9 cellular contexts compared by ENCODE assay signal in genomic region chr3:168248383-168249047, GRCh38.
DNase-seq lines count a peak whose midpoint lies in the region; ATAC-seq and TF ChIP-seq lines count a peak whose summit lies in the region.
"Had no signal": no experiment of that assay in that cellular context is flagged by ENCODE, and none has a peak within 500 bp of the region (broad histone marks: within the 10 kb centered on the region; RNA-seq: fewer than 3 reads in every experiment).

No MANE protein-coding gene starts in this region.

- ATAC-seq in left ventricle myocardium superior: peak; percentile 77
- no peak for ATAC-seq in activated CD4-positive, CD25-positive, alpha-beta regulatory T cell treated with anti-CD3 and anti-CD28 coated beads, Interleukin-2, amount 50 U/mL, for 24 hours

- intact Hi-C loops in activated T-helper 1 cell treated with anti-CD3 and anti-CD28 coated beads, Interleukin-12 subunit alpha, Interleukin-12 subunit beta, Interleukin-2, Interleukin-4 antibody, amounts not matched to agents 30 ng/mL and 10 ng/mL and 1 ng/mL, durations not matched to agents 14 hours and 24 hours and 36 hours (cut with micrococcal nuclease): no loop called here
- intact Hi-C loops in left ventricle myocardium superior (cut with micrococcal nuclease): no loop called here

- H3K4me3 Mint-ChIP-seq in activated T-helper 1 cell treated with anti-CD3 and anti-CD28 coated beads, Interleukin-12 subunit alpha, Interleukin-12 subunit beta, Interleukin-2, Interleukin-4 antibody, amounts not matched to agents 30 ng/mL and 10 ng/mL and 1 ng/mL, durations not matched to agents 14 hours and 24 hours and 36 hours: peak overlapping the region; percentile 73

- POLR2A ChIA-PET in HEK293 (lab: Yijun Ruan, JAX): interaction anchor here (0.6 to 2.7 kb wide), 4 partner anchors 37 to 177 kb away, joined by 3 to 9 read pairs (median 6); no protein-coding TSS in a partner anchor

- no peaks in the 10 kb centered on the region for H3K9me3 ChIP-seq in HEK293 (ENCODE audit: control insufficient read depth, insufficient read depth, low read depth, low read length)
- H3K9me3 ChIP-seq: neutrophil had no signal

- TF ChIP-seq CTCF in HEK293 (tag by site-specific recombination; IDR thresholded peaks at IDR 0.05) (no peak), retinal pigment epithelial cell (conservative IDR thresholded peaks at IDR 0.05; ENCODE audit: low read depth, low read length) (no peak)

- no peaks in the 10 kb centered on the region for H3K4me1 ChIP-seq in HEK293 (ENCODE audit: control insufficient read depth, insufficient read depth, low read length)

- no peaks in the 10 kb centered on the region for H3K36me3 ChIP-seq in HEK293 (ENCODE audit: control insufficient read depth in 2 of 2, insufficient read depth in 1 of 2, low read length in 2 of 2)
- H3K36me3 ChIP-seq: neutrophil had no signal

- peak; percentile 62 for DNase-seq in AG08396 (ENCODE audit: low spot score)
- DNase-seq in activated T-helper 1 cell treated with anti-CD3 and anti-CD28 coated beads, Interleukin-12 subunit alpha, Interleukin-12 subunit beta, Interleukin-2, Interleukin-4 antibody, amounts not matched to agents 30 ng/mL and 10 ng/mL and 1 ng/mL, durations not matched to agents 14 hours and 24 hours and 36 hours (ENCODE audit: low spot score): no peak
- DNase-seq in left ventricle myocardium superior: peak; percentile 66
- DNase-seq in retinal pigment epithelial cell (ENCODE audit: low read depth): no peak
- no peak for DNase-seq in HuH-7 (ENCODE audit: low spot score)
- DNase-seq in activated CD4-positive, alpha-beta T cell treated with anti-CD3 and anti-CD28 coated beads for 1 hour: no peak

- CTCF ChIA-PET in HEK293 (lab: Yijun Ruan, JAX): interaction anchor here (0.6 to 0.7 kb wide), 3 partner anchors 37 to 581 kb away, joined by 3 to 7 read pairs (median 3); no protein-coding TSS in a partner anchor

- no peak overlapping the region for H3K27ac Mint-ChIP-seq in activated T-helper 1 cell treated with anti-CD3 and anti-CD28 coated beads, Interleukin-12 subunit alpha, Interleukin-12 subunit beta, Interleukin-2, Interleukin-4 antibody, amounts not matched to agents 30 ng/mL and 10 ng/mL and 1 ng/mL, durations not matched to agents 14 hours and 24 hours and 36 hours

- H3K4me1 Mint-ChIP-seq in activated T-helper 1 cell treated with anti-CD3 and anti-CD28 coated beads, Interleukin-12 subunit alpha, Interleukin-12 subunit beta, Interleukin-2, Interleukin-4 antibody, amounts not matched to agents 30 ng/mL and 10 ng/mL and 1 ng/mL, durations not matched to agents 14 hours and 24 hours and 36 hours (ENCODE audit: low read depth): peaks cover 15% of the 10 kb centered on the region

- peak overlapping the region; percentile 96 for H3K27ac ChIP-seq in HEK293 (ENCODE audit: extremely low read depth, low read depth, low read length)
- H3K27ac ChIP-seq: neutrophil had no signal

- peaks cover 47% of the 10 kb centered on the region for H3K27me3 Mint-ChIP-seq in activated T-helper 1 cell treated with anti-CD3 and anti-CD28 coated beads, Interleukin-12 subunit alpha, Interleukin-12 subunit beta, Interleukin-2, Interleukin-4 antibody, amounts not matched to agents 30 ng/mL and 10 ng/mL and 1 ng/mL, durations not matched to agents 14 hours and 24 hours and 36 hours (ENCODE audit: insufficient read depth)

- no peaks in the 10 kb centered on the region for H3K36me3 Mint-ChIP-seq in activated T-helper 1 cell treated with anti-CD3 and anti-CD28 coated beads, Interleukin-12 subunit alpha, Interleukin-12 subunit beta, Interleukin-2, Interleukin-4 antibody, amounts not matched to agents 30 ng/mL and 10 ng/mL and 1 ng/mL, durations not matched to agents 14 hours and 24 hours and 36 hours (ENCODE audit: low read depth)

- H3K9me3 Mint-ChIP-seq in activated T-helper 1 cell treated with anti-CD3 and anti-CD28 coated beads, Interleukin-12 subunit alpha, Interleukin-12 subunit beta, Interleukin-2, Interleukin-4 antibody, amounts not matched to agents 30 ng/mL and 10 ng/mL and 1 ng/mL, durations not matched to agents 14 hours and 24 hours and 36 hours: no peaks in the 10 kb centered on the region

- H3K4me3 ChIP-seq in HEK293 (ENCODE audit: low read depth, low read length): peak overlapping the region; percentile 78
- H3K4me3 ChIP-seq in retinal pigment epithelial cell (ENCODE audit: low read length): peak overlapping the region; percentile 65

TF ChIP-seq in HEK293, 187 proteins besides CTCF, POLR2A, EP300 and RAD21 (continues in another document):
- TF ChIP-seq MYNN (tag by site-specific recombination; IDR thresholded peaks at IDR 0.05; ENCODE audit: borderline replicate concordance) (no peak), PBX3 (CRISPR knock-in tag; IDR thresholded peaks at IDR 0.05) (peak; percentile 24; the same call in 1 of the 2 replicates), ZNF174 (tag by site-specific recombination; IDR thresholded peaks at IDR 0.05) (no peak), ZNF549 (tag by site-specific recombination; IDR thresholded peaks at IDR 0.05) (no peak), IKZF3 (tag by site-specific recombination; IDR thresholded peaks at IDR 0.05) (0 out of 2 replicates have a peak, but pooled peaks have one; percentile 10), ZNF426 (tag by site-specific recombination; IDR thresholded peaks at IDR 0.05) (no peak), ZNF335 (tag by site-specific recombination; conservative IDR thresholded peaks at IDR 0.05) (peak; percentile 83), ZNF302 (tag by site-specific recombination; IDR thresholded peaks at IDR 0.05; ENCODE audit: low read depth) (no peak), ZNF704 (tag by site-specific recombination; IDR thresholded peaks at IDR 0.05) (no peak), HOXC10 (CRISPR knock-in tag; IDR thresholded peaks at IDR 0.05) (no peak), ZBTB11 (tag by site-specific recombination; conservative IDR thresholded peaks at IDR 0.05; ENCODE audit: low read depth) (no peak), ZSCAN30 (tag by site-specific recombination; IDR thresholded peaks at IDR 0.05) (peak; percentile 74; the same call in 1 of the 2 replicates), ZNF2 (tag by site-specific recombination; IDR thresholded peaks at IDR 0.05) (no peak), ZNF548 (tag by site-specific recombination; IDR thresholded peaks at IDR 0.05) (no peak), ZNF571 (tag by site-specific recombination; IDR thresholded peaks at IDR 0.05) (no peak), GLIS2 (tag by site-specific recombination; IDR thresholded peaks at IDR 0.05) (no peak), ZNF48 (tag by site-specific recombination; IDR thresholded peaks at IDR 0.05) (no peak), ZNF558 (tag by site-specific recombination; IDR thresholded peaks at IDR 0.05) (0 out of 2 replicates have a peak, but pooled peaks have one; percentile 30)

Comparison
In these comparisons a context has a peak if more than half of its experiments do, and no peak if none do; other contexts are left out.
1. DNase-seq: peak in AG08396 (single experiment) and left ventricle myocardium superior (single experiment); none in activated T-helper 1 cell treated with anti-CD3 and anti-CD28 coated beads, Interleukin-12 subunit alpha, Interleukin-12 subunit beta, Interleukin-2, Interleukin-4 antibody, amounts not matched to agents 30 ng/mL and 10 ng/mL and 1 ng/mL, durations not matched to agents 14 hours and 24 hours and 36 hours (single experiment), retinal pigment epithelial cell (single experiment), HuH-7 (single experiment) and activated CD4-positive, alpha-beta T cell treated with anti-CD3 and anti-CD28 coated beads for 1 hour (single experiment).